29 cellular contexts compared by ENCODE assay signal in the genomic region with DNA sequence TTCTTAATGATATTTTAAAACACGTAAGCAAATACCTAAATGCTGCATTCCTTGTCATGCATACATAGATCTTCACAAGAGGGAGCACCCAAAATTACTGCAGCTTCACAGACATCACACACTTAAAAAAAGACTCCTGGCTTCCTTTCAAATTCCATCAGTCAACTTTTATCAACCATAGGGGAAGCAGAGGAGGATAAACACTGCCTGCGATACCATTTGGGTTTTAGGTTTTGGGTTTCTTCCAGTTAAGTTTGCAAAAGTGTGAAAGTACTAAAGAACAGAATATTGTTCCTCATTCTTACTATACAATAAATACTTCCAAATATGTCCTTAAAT.
DNase-seq lines count a peak whose midpoint lies in the region; ATAC-seq, FAIRE-seq and TF ChIP-seq lines count a peak whose summit lies in the region.
"Had no signal": no experiment of that assay in that cellular context is flagged by ENCODE, and none has a peak within 500 bp of the region (broad histone marks: within the 10 kb centered on the region; RNA-seq: fewer than 3 reads in every experiment).

No MANE protein-coding gene starts in this region.

- CTCF ChIA-PET in A549 (lab: Yijun Ruan, JAX), result interaction anchor here (0.7 to 1.5 kb wide), 2 partner anchors 10 to 28 kb away, joined by 3 read pairs; no protein-coding TSS in a partner anchor

- H3K4me1 ChIP-seq in A549 (peaks cover 74% of the 10 kb centered on the region), HUES48 (ENCODE audit: control insufficient read depth, insufficient read depth, low read length) (peaks cover 73% of the 10 kb centered on the region)

- ATAC-seq in A549 (no peak), GM21717 (IDR thresholded peaks at IDR 0.05; ENCODE audit: unreplicated experiment) (no peak), HG03521 (IDR thresholded peaks at IDR 0.05; ENCODE audit: unreplicated experiment) (no peak)
- ATAC-seq: left lung; stimulated activated memory B cell treated with anti-CD40 and anti-IgM and Interleukin-4, amounts not matched to agents 10 μg/mL and 1 μg/mL and 100 μg/mL, for 72 hours had no signal

- no peak for TF ChIP-seq EP300 in A549 (IDR thresholded peaks at IDR 0.05)

- FAIRE-seq in A549 (lab: Jason Lieb, UNC), result no peak
- FAIRE-seq: endometrium, GM12891 had no signal

- H3K4me3 Mint-ChIP-seq in chondrocyte (ENCODE audit: unreplicated experiment), result no peak overlapping the region
- H3K4me3 Mint-ChIP-seq: activated CD4-positive, alpha-beta T cell treated with anti-CD3 and anti-CD28 coated beads, Interleukin-2, amount 10 ng/mL, durations not matched to agents 7 days and 5 days; activated T-cell treated with anti-CD3 and anti-CD28 coated beads, Interleukin-2, amount 50 U/mL, for 24 hours; central memory CD8-positive, alpha-beta T cell; naive B cell; stimulated activated memory B cell treated with anti-CD40 and anti-IgM and Interleukin-4, amounts not matched to agents 10 μg/mL and 1 μg/mL and 100 μg/mL, for 72 hours had no signal

- H3K27me3 Mint-ChIP-seq in chondrocyte (ENCODE audit: low read depth), result no peaks in the 10 kb centered on the region
- H3K27me3 Mint-ChIP-seq: central memory CD8-positive, alpha-beta T cell had no signal

- TF ChIP-seq CTCF in A549 (IDR thresholded peaks at IDR 0.05) (no peak), chondrocyte (IDR thresholded peaks at IDR 0.05) (no peak)

- H3K9me3 Mint-ChIP-seq in chondrocyte (ENCODE audit: low read depth), result no peaks in the 10 kb centered on the region
- H3K9me3 Mint-ChIP-seq: activated CD4-positive, alpha-beta T cell treated with anti-CD3 and anti-CD28 coated beads, Interleukin-2, amount 10 ng/mL, durations not matched to agents 7 days and 5 days; activated T-cell treated with anti-CD3 and anti-CD28 coated beads, Interleukin-2, amount 50 U/mL, for 24 hours; central memory CD8-positive, alpha-beta T cell; naive B cell; stimulated activated memory B cell treated with anti-CD40 and anti-IgM and Interleukin-4, amounts not matched to agents 10 μg/mL and 1 μg/mL and 100 μg/mL, for 72 hours had no signal

- H3K36me3 Mint-ChIP-seq in chondrocyte (ENCODE audit: low read depth), result no peaks in the 10 kb centered on the region
- H3K36me3 Mint-ChIP-seq: naive B cell; stimulated activated memory B cell treated with anti-CD40 and anti-IgM and Interleukin-4, amounts not matched to agents 10 μg/mL and 1 μg/mL and 100 μg/mL, for 72 hours had no signal

- TF ChIP-seq RAD21 in A549 (conservative IDR thresholded peaks at IDR 0.05 in 1 of 2, IDR thresholded peaks at IDR 0.05 in 1 of 2), result no peak

- no peak for DNase-seq in A549 (ENCODE audit: low read depth in 1 of 2, low spot score in 1 of 2)
- no peak for DNase-seq in chondrocyte (ENCODE audit: low spot score)
- DNase-seq in iris pigment epithelial cell (ENCODE audit: low read depth), result peak; percentile 32
- DNase-seq in NCI-H524 treated with DMSO at 0.1 percent for 48 hours (lab: John Stamatoyannopoulos, UW), result no peak
- DNase-seq in activated naive CD4-positive, alpha-beta T cell treated with Interleukin-2 at 50 U/mL for 16 hours, result no peak
- DNase-seq: activated CD4-positive, alpha-beta T cell treated with anti-CD3 and anti-CD28 coated beads, Interleukin-2, amount 10 ng/mL, durations not matched to agents 7 days and 5 days; activated gamma-delta T cell; activated T-cell treated with anti-CD3 and anti-CD28 coated beads, Interleukin-2, amount 50 U/mL, for 24 hours; DMS153; islet precursor cell; Karpas-422; left lung; midbrain; naive B cell; NCI-H1417 treated with DMSO at 0.1 percent for 48 hours; NCI-H2029 treated with DMSO at 0.1 percent for 48 hours; Peyer's patch; SIG-M5; SW 1271; upper lobe of left lung had no signal

- TF ChIP-seq POLR2A in A549 (IDR thresholded peaks at IDR 0.05; ENCODE audit: low read length), result no peak

- peaks cover 68% of the 10 kb centered on the region for H3K4me1 Mint-ChIP-seq in chondrocyte (ENCODE audit: low read depth)

- no peaks in the 10 kb centered on the region for H3K36me3 ChIP-seq in HUES48 (ENCODE audit: control insufficient read depth, insufficient read depth, low read length)
- H3K36me3 ChIP-seq: HAP-1, left lung, Peyer's patch, upper lobe of left lung had no signal

- no peak overlapping the region for H3K9ac ChIP-seq in HUES48 (ENCODE audit: low read depth, low read length)

- H3K27me3 ChIP-seq in HUES48 (ENCODE audit: control insufficient read depth, insufficient read depth, low read length), result no peaks in the 10 kb centered on the region
- H3K27me3 ChIP-seq: left lung, Peyer's patch, upper lobe of left lung had no signal

- H3K9me3 ChIP-seq in A549, result no peaks in the 10 kb centered on the region
- H3K9me3 ChIP-seq in HUES48 (ENCODE audit: control insufficient read depth, insufficient read depth, low read length), result no peaks in the 10 kb centered on the region
- H3K9me3 ChIP-seq: HAP-1, left lung, Peyer's patch, upper lobe of left lung had no signal

- peak overlapping the region; percentile 25 for H3K4me2 ChIP-seq in A549

- H3K27ac ChIP-seq in A549 (peak overlapping the region in 1 of 2 experiments; percentile 67; a peak in 3 of 6 replicates), HUES48 (ENCODE audit: low read depth, low read length) (peak overlapping the region; percentile 82)
- H3K27ac ChIP-seq: HL-60, left lung, Peyer's patch, upper lobe of left lung had no signal

- POLR2A ChIA-PET in A549 (lab: Yijun Ruan, JAX), result interaction anchor here (1.7 kb wide), 1 partner anchor 23 kb away, joined by 4 read pairs; no protein-coding TSS in a partner anchor

- WGBS in A549 (ENCODE audit: missing lambda C conversion rate), result 84% methylated on average over 2 of the region's 2 CpGs

- H3K4me3 ChIP-seq in A549 (no peak overlapping the region), HUES48 (ENCODE audit: low read depth, low read length) (no peak overlapping the region)
- H3K4me3 ChIP-seq: HAP-1, left lung, Peyer's patch, upper lobe of left lung had no signal

- peak overlapping the region; percentile 62 for H3K27ac Mint-ChIP-seq in chondrocyte (ENCODE audit: unreplicated experiment)
- H3K27ac Mint-ChIP-seq: activated CD4-positive, alpha-beta T cell treated with anti-CD3 and anti-CD28 coated beads, Interleukin-2, amount 10 ng/mL, durations not matched to agents 7 days and 5 days; activated T-cell treated with anti-CD3 and anti-CD28 coated beads, Interleukin-2, amount 50 U/mL, for 24 hours; naive B cell; stimulated activated memory B cell treated with anti-CD40 and anti-IgM and Interleukin-4, amounts not matched to agents 10 μg/mL and 1 μg/mL and 100 μg/mL, for 72 hours had no signal

TF ChIP-seq in A549, 52 proteins besides CTCF, POLR2A, EP300 and RAD21:
- TF ChIP-seq RFX5 (IDR thresholded peaks at IDR 0.05) (no peak), HOXB13 (CRISPR knock-in tag; IDR thresholded peaks at IDR 0.05; ENCODE audit: low read depth) (no peak), EHMT2 (IDR thresholded peaks at IDR 0.05; ENCODE audit: low read depth) (no peak), PHF8 (IDR thresholded peaks at IDR 0.05; ENCODE audit: borderline replicate concordance, low read depth) (no peak), CBX2 (IDR thresholded peaks at IDR 0.05; ENCODE audit: borderline replicate concordance, low read depth) (no peak), ZNF302 (CRISPR knock-in tag; IDR thresholded peaks at IDR 0.05) (no peak), MAZ (IDR thresholded peaks at IDR 0.05; ENCODE audit: borderline replicate concordance, low read depth, low read length) (no peak), KDM5A (IDR thresholded peaks at IDR 0.05) (no peak), GATA3 (IDR thresholded peaks at IDR 0.05; ENCODE audit: borderline replicate concordance) (no peak), MYC (IDR thresholded peaks at IDR 0.05; ENCODE audit: borderline replicate concordance, low read length) (no peak), BCL3 (IDR thresholded peaks at IDR 0.05) (no peak), EHF (CRISPR knock-in tag; IDR thresholded peaks at IDR 0.05) (no peak), JUNB (IDR thresholded peaks at IDR 0.05) (no peak), HOXA7 (CRISPR knock-in tag; IDR thresholded peaks at IDR 0.05) (no peak), ZSCAN20 (CRISPR knock-in tag; IDR thresholded peaks at IDR 0.05) (no peak), HOXB5 (CRISPR knock-in tag; IDR thresholded peaks at IDR 0.05) (no peak), POLR2AphosphoS2 (conservative IDR thresholded peaks at IDR 0.05; ENCODE audit: low read length) (no peak), FOSL2 (IDR thresholded peaks at IDR 0.05) (no peak), FOSL2 (CRISPR knock-in tag; IDR thresholded peaks at IDR 0.05) (no peak)
